In the genomic region with DNA sequence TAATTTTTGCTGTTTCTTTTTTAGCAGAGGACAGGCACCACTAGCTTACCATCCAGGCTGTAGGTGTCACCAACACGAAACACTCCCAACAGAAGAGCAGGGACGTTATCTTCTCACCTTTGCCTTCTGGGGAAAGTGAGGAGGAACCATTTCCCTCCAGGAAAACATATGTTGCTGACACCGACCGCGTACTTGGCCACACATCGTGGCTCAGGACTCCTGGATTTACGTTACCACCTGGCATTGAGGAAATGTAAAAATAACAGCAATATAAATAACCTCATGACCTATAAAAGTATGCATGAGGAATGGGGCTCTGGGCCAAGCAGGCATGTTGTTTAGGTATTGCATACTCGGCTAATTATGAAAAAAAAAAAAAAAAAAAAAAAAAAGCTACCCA, we compare ENCODE assay signal across 2 cellular contexts.
TF ChIP-seq lines count a peak whose summit lies in the region.

No MANE protein-coding gene starts in this region.

TF ChIP-seq in SK-N-SH, 30 proteins besides CTCF, POLR2A, EP300 and RAD21 (continued from another document):
- TF ChIP-seq, protein P1, sequence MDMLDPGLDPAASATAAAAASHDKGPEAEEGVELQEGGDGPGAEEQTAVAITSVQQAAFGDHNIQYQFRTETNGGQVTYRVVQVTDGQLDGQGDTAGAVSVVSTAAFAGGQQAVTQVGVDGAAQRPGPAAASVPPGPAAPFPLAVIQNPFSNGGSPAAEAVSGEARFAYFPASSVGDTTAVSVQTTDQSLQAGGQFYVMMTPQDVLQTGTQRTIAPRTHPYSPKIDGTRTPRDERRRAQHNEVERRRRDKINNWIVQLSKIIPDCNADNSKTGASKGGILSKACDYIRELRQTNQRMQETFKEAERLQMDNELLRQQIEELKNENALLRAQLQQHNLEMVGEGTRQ (IDR thresholded peaks at IDR 0.05; ENCODE audit: borderline replicate concordance, low read depth, low read length): no peak
- TF ChIP-seq REST (IDR thresholded peaks at IDR 0.05; ENCODE audit: low read depth, low read length): no peak
- TF ChIP-seq MEF2A (IDR thresholded peaks at IDR 0.05; ENCODE audit: borderline replicate concordance, low read depth): no peak
- TF ChIP-seq, protein P2, sequence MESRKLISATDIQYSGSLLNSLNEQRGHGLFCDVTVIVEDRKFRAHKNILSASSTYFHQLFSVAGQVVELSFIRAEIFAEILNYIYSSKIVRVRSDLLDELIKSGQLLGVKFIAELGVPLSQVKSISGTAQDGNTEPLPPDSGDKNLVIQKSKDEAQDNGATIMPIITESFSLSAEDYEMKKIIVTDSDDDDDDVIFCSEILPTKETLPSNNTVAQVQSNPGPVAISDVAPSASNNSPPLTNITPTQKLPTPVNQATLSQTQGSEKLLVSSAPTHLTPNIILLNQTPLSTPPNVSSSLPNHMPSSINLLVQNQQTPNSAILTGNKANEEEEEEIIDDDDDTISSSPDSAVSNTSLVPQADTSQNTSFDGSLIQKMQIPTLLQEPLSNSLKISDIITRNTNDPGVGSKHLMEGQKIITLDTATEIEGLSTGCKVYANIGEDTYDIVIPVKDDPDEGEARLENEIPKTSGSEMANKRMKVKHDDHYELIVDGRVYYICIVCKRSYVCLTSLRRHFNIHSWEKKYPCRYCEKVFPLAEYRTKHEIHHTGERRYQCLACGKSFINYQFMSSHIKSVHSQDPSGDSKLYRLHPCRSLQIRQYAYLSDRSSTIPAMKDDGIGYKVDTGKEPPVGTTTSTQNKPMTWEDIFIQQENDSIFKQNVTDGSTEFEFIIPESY (IDR thresholded peaks at IDR 0.05; ENCODE audit: borderline replicate concordance, low read depth): no peak
- TF ChIP-seq YY1 (IDR thresholded peaks at IDR 0.05; ENCODE audit: low read depth): no peak
- TF ChIP-seq RCOR1 (IDR thresholded peaks at IDR 0.05; ENCODE audit: low read length): no peak
- TF ChIP-seq JUND (IDR thresholded peaks at IDR 0.05): no peak
- no peak for TF ChIP-seq MAX (IDR thresholded peaks at IDR 0.05; ENCODE audit: low read depth)
- no peak for TF ChIP-seq SMC3 (IDR thresholded peaks at IDR 0.05; ENCODE audit: low read depth, low read length)
- TF ChIP-seq NFIC (IDR thresholded peaks at IDR 0.05; ENCODE audit: borderline replicate concordance): no peak
- no peak for TF ChIP-seq RFX5 (IDR thresholded peaks at IDR 0.05; ENCODE audit: low read length)
- no peak for TF ChIP-seq RXRA (IDR thresholded peaks at IDR 0.05; ENCODE audit: borderline replicate concordance, low read depth)
- TF ChIP-seq MXI1 (IDR thresholded peaks at IDR 0.05; ENCODE audit: low read depth, low read length): no peak
- no peak for TF ChIP-seq POLR2AphosphoS5 (IDR thresholded peaks at IDR 0.05; ENCODE audit: low read depth, low read length)
- no peak for TF ChIP-seq GATA2 (CRISPR knock-in tag; IDR thresholded peaks at IDR 0.05)
- no peak for TF ChIP-seq IRF3 (IDR thresholded peaks at IDR 0.05; ENCODE audit: low read depth, low read length)
- no peak for TF ChIP-seq GABPA (IDR thresholded peaks at IDR 0.05; ENCODE audit: low read depth)
- TF ChIP-seq EZH2phosphoT487 (IDR thresholded peaks at IDR 0.05; ENCODE audit: borderline replicate concordance, low read depth): no peak
- no peak for TF ChIP-seq FOXM1 (IDR thresholded peaks at IDR 0.05; ENCODE audit: low read depth)
TF ChIP-seq in SK-N-SH: peak in this region for 0.

TF ChIP-seq in SK-N-SH treated with all-trans-retinoic acid at 6 μM for 48 hours, 23 proteins besides CTCF, POLR2A, EP300 and RAD21:
- TF ChIP-seq, protein P3, sequence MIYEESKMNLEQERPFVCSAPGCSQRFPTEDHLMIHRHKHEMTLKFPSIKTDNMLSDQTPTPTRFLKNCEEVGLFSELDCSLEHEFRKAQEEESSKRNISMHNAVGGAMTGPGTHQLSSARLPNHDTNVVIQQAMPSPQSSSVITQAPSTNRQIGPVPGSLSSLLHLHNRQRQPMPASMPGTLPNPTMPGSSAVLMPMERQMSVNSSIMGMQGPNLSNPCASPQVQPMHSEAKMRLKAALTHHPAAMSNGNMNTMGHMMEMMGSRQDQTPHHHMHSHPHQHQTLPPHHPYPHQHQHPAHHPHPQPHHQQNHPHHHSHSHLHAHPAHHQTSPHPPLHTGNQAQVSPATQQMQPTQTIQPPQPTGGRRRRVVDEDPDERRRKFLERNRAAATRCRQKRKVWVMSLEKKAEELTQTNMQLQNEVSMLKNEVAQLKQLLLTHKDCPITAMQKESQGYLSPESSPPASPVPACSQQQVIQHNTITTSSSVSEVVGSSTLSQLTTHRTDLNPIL (CRISPR knock-in tag; IDR thresholded peaks at IDR 0.05; ENCODE audit: low read depth): no peak
- TF ChIP-seq PPARA (CRISPR knock-in tag; IDR thresholded peaks at IDR 0.05; ENCODE audit: borderline replicate concordance) (no peak), OSR1 (CRISPR knock-in tag; IDR thresholded peaks at IDR 0.05) (no peak), TSHZ2 (CRISPR knock-in tag; IDR thresholded peaks at IDR 0.05) (no peak), POU6F1 (CRISPR knock-in tag; IDR thresholded peaks at IDR 0.05; ENCODE audit: borderline replicate concordance, low read depth) (no peak), ESRRG (CRISPR knock-in tag; IDR thresholded peaks at IDR 0.05) (no peak)
TF ChIP-seq in SK-N-SH treated with all-trans-retinoic acid at 6 μM for 48 hours: peak in this region for 0.
